Comparison of ENCODE assay signal across 8 cellular contexts in the genomic region with DNA sequence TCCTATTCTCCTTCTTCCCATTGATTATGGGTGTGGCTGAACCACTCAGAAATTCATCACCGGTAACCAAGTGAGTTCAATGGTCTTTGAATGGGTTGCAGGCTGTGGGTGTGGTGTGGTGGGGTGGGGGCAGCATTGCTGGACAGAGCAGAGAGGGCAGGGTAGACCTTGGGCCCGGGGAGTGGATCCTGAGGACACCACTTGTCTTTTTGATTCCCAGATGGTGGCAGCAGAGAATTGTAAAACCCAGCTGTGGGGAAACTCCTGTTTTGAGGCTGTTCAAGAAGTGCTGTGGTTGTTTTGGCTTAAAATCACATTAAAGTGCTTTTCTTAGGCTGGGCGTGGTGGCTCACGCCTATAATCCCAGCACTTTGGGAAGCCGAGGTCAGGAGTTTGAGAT. TPM values are rescaled to one million over a fixed set of nuclear protein-coding genes. Genes with fewer than 3 reads are reported as not detected.
DNase-seq lines count a peak whose midpoint lies in the region; TF ChIP-seq lines count a peak whose summit lies in the region.

No MANE protein-coding gene starts in this region.

- H3K27ac ChIP-seq in SJCRH30, result no peak overlapping the region
- no peak overlapping the region for H3K27ac ChIP-seq in sigmoid colon

- DNase-seq in stimulated activated CD4-positive, alpha-beta T cell treated with anti-CD3 and anti-CD28 coated beads, Interleukin-2, amount 100 ng/mL, for 4 hours (ENCODE audit: low read depth), result peak; percentile 19
- DNase-seq in stimulated activated CD4-positive, alpha-beta T cell treated with anti-CD3 and anti-CD28 coated beads, Interleukin-2, amount 100 ng/mL, for 48 hours, result no peak
- DNase-seq in SJCRH30, result peak; percentile 33 to 62
- peak; percentile 83 for DNase-seq in fibroblast of peridontal ligament (ENCODE audit: extremely low read depth)
- peak; percentile 39 for DNase-seq in putamen (ENCODE audit: low spot score)
- DNase-seq in sigmoid colon, result no peak
- no peak for DNase-seq in NCI-H187 treated with DMSO at 0.1 percent for 48 hours (lab: John Stamatoyannopoulos, UW)
- no peak for DNase-seq in NK-92 treated with Interleukin-12 subunit alpha and Interleukin-12 subunit beta, amount 100 ng/mL, for 24 hours (lab: John Stamatoyannopoulos, UW)

- no peaks in the 10 kb centered on the region for H3K36me3 ChIP-seq in SJCRH30
- no peaks in the 10 kb centered on the region for H3K36me3 ChIP-seq in sigmoid colon

- TF ChIP-seq POLR2A in sigmoid colon (IDR thresholded peaks at IDR 0.05), result no peak

- H3K9me3 ChIP-seq in SJCRH30 (replicated peaks) (no peaks in the 10 kb centered on the region), sigmoid colon (no peaks in the 10 kb centered on the region)

- H3K4me3 ChIP-seq in SJCRH30 (no peak overlapping the region), sigmoid colon (no peak overlapping the region)

- H3K27me3 ChIP-seq in SJCRH30, result no peaks in the 10 kb centered on the region
- H3K27me3 ChIP-seq in sigmoid colon, result no peaks in the 10 kb centered on the region

- no peaks in the 10 kb centered on the region for H3K4me1 ChIP-seq in SJCRH30
- H3K4me1 ChIP-seq in sigmoid colon, result no peaks in the 10 kb centered on the region

- TF ChIP-seq CTCF in sigmoid colon (IDR thresholded peaks at IDR 0.05), result no peak

- intact Hi-C loops in sigmoid colon (cut with DNase I), result no loop called here

- WGBS in sigmoid colon, 2 donors, result 9 to 51% methylated on average over 5 of the region's 5 CpGs

- TF ChIP-seq EP300 in sigmoid colon (IDR thresholded peaks at IDR 0.05), result no peak

RNA-seq across cellular contexts. Expression of a gene that starts 45.8 kb away (rescaled TPM):
- not detected in 2 replicates for total RNA-seq in SJCRH30 (2014; rRNA removed; shearing (Covaris generic))
- 10 to 100 TPM; 30.4 to 65.3 (median 43.3) TPM for total RNA-seq in sigmoid colon
- polyA plus RNA-seq in sigmoid colon, result 10 to 100 TPM in 1 of 3 donors, 1 to 10 TPM in 2; 8.3 to 11.3 (median 8.4) TPM

Comparison
In these comparisons a context has a peak if more than half of its experiments do, and no peak if none do; other contexts are left out.
1. DNase-seq: peak in stimulated activated CD4-positive, alpha-beta T cell treated with anti-CD3 and anti-CD28 coated beads, Interleukin-2, amount 100 ng/mL, for 4 hours (single experiment), SJCRH30 (2 of 2), fibroblast of peridontal ligament (single experiment) and putamen (single experiment); none in stimulated activated CD4-positive, alpha-beta T cell treated with anti-CD3 and anti-CD28 coated beads, Interleukin-2, amount 100 ng/mL, for 48 hours (0 of 2), sigmoid colon (single experiment), NCI-H187 treated with DMSO at 0.1 percent for 48 hours (single experiment) and NK-92 treated with Interleukin-12 subunit alpha and Interleukin-12 subunit beta, amount 100 ng/mL, for 24 hours (single experiment).
2. RNA of a gene that starts 45.8 kb away (total RNA-seq): 30.4 to 65.3 TPM in sigmoid colon; not detected in SJCRH30; every median in the first group is over 10 times any median in the second.